39 cellular contexts compared by ENCODE assay signal in genomic region chr9:112795946-112796345, GRCh38.
"Had no signal": no experiment of that assay in that cellular context is flagged by ENCODE, and none has a peak within 500 bp of the region (broad histone marks: within the 10 kb centered on the region; RNA-seq: fewer than 3 reads in every experiment).

No MANE protein-coding gene starts in this region.

- H3K4me1 Mint-ChIP-seq: IgD-negative memory B cell had no signal

- H3K36me3 ChIP-seq: breast epithelium, MG63 had no signal

- H3K4me1 ChIP-seq: body of pancreas, breast epithelium had no signal

- H3K27ac Mint-ChIP-seq: activated B cell treated with CpG ODN at 0.5 μM for 24 hours; activated CD8-positive, alpha-beta T cell treated with anti-CD3 and anti-CD28 coated beads for 36 hours; activated naive CD8-positive, alpha-beta T cell; activated T-cell treated with anti-CD3 and anti-CD28 coated beads, Interleukin-2, amount 50 U/mL, for 72 hours; activated T-helper 2 cell treated with anti-CD3 and anti-CD28 coated beads, Interferon-gamma antibody, Interleukin-2, Interleukin-4, amounts not matched to agents 10 μg/mL and 5 μg/mL and 100 μg/mL, durations not matched to agents 14 hours and 24 hours and 36 hours; IgD-negative memory B cell; T-cell had no signal

- H3K27me3 Mint-ChIP-seq: activated B cell treated with CpG ODN at 0.5 μM for 24 hours; activated CD8-positive, alpha-beta T cell treated with anti-CD3 and anti-CD28 coated beads for 36 hours; activated naive CD8-positive, alpha-beta T cell; IgD-negative memory B cell; T-cell had no signal

- ATAC-seq: activated CD8-positive, alpha-beta T cell treated with anti-CD3 and anti-CD28 coated beads for 36 hours; activated T-cell treated with anti-CD3 and anti-CD28 coated beads, Interleukin-2, amount 50 U/mL, for 72 hours; body of pancreas; Right ventricle myocardium inferior; SK-N-SH treated with all-trans-retinoic acid at 6 μM for 48 hours; T-cell had no signal

- H3K9me3 Mint-ChIP-seq: activated B cell treated with CpG ODN at 0.5 μM for 24 hours; activated CD8-positive, alpha-beta T cell treated with anti-CD3 and anti-CD28 coated beads for 36 hours; activated T-cell treated with anti-CD3 and anti-CD28 coated beads, Interleukin-2, amount 50 U/mL, for 72 hours; activated T-helper 2 cell treated with anti-CD3 and anti-CD28 coated beads, Interferon-gamma antibody, Interleukin-2, Interleukin-4, amounts not matched to agents 10 μg/mL and 5 μg/mL and 100 μg/mL, durations not matched to agents 14 hours and 24 hours and 36 hours; IgD-negative memory B cell; T-cell had no signal

- H2AFZ ChIP-seq: PC-9 had no signal

- H3K36me3 Mint-ChIP-seq: activated naive CD8-positive, alpha-beta T cell; IgD-negative memory B cell; T-cell had no signal

- H3K9me3 ChIP-seq: body of pancreas, breast epithelium, MG63 had no signal

- H3K4me3 ChIP-seq: body of pancreas, breast epithelium, MG63, PC-9 had no signal

- H3K4me2 ChIP-seq: PC-9 had no signal

- H3K4me3 Mint-ChIP-seq: activated B cell treated with CpG ODN at 0.5 μM for 24 hours; activated CD8-positive, alpha-beta T cell treated with anti-CD3 and anti-CD28 coated beads for 36 hours; activated naive CD8-positive, alpha-beta T cell; activated T-cell treated with anti-CD3 and anti-CD28 coated beads, Interleukin-2, amount 50 U/mL, for 72 hours; IgD-negative memory B cell; T-cell had no signal

- H3K27ac ChIP-seq: body of pancreas, breast epithelium, PC-9, RWPE1, VCaP had no signal

- DNase-seq: activated B cell treated with CpG ODN at 0.5 μM for 24 hours; activated CD4-positive, alpha-beta T cell treated with anti-CD3 and anti-CD28 coated beads for 48 hours; activated CD4-positive, CD25-positive, alpha-beta regulatory T cell treated with anti-CD3 and anti-CD28 coated beads, Interleukin-2, amount 50 U/mL, for 72 hours; activated CD8-positive, alpha-beta T cell treated with anti-CD3 and anti-CD28 coated beads for 36 hours; activated gamma-delta T cell; activated naive CD4-positive, alpha-beta T cell treated with Interleukin-2 at 50 U/mL for 16 hours; activated T-cell treated with anti-CD3 and anti-CD28 coated beads, Interleukin-2, amount 50 U/mL, for 1 hour; activated T-cell treated with anti-CD3 and anti-CD28 coated beads, Interleukin-2, amount 50 U/mL, for 72 hours; amniotic stem cell; aorta; body of pancreas; caudate nucleus; Kasumi-1; KG1; MG63; MV-4-11; NCI-H1092; NCI-H1417; NCI-H146; NCI-H187; NCI-H2029 treated with DMSO at 0.1 percent for 48 hours; NCI-H2107; NCI-H2171; NCI-H510A; NCI-H526; NCI-H748 treated with DMSO at 0.1 percent for 48 hours; NK-92 treated with Interleukin-12 subunit alpha and Interleukin-12 subunit beta, amount 100 ng/mL, for 24 hours; PC-9; SIG-M5; T-cell; T-helper 9 cell had no signal
